ENCODE assay signal across 9 cellular contexts in genomic region chr6:149560736-149561135, GRCh38. TPM values are rescaled to one million over a fixed set of nuclear protein-coding genes. Genes with fewer than 3 reads are reported as not detected.
DNase-seq lines count a peak whose midpoint lies in the region; ATAC-seq and TF ChIP-seq lines count a peak whose summit lies in the region.
"Had no signal": no experiment of that assay in that cellular context is flagged by ENCODE, and none has a peak within 500 bp of the region (broad histone marks: within the 10 kb centered on the region; RNA-seq: fewer than 3 reads in every experiment).

No MANE protein-coding gene starts in this region.

- peaks cover 26% of the 10 kb centered on the region for H3K27me3 Mint-ChIP-seq in Calu3 (ENCODE audit: unreplicated experiment)
- H3K27me3 Mint-ChIP-seq in stimulated activated naive B cell treated with anti-CD40 and anti-IgM and Interleukin-4, amounts not matched to agents 10 μg/mL and 1 μg/mL and 100 μg/mL, for 72 hours, result peaks cover 8 to 20% of the 10 kb centered on the region in 2 donors

- H3K27me3 ChIP-seq in HCT116 (ENCODE audit: insufficient read depth, low read length) (no peaks in the 10 kb centered on the region), lower lobe of right lung (ENCODE audit: low read depth) (peaks cover 4% of the 10 kb centered on the region), vagina (no peaks in the 10 kb centered on the region)

- ATAC-seq in HCT116, result peak; percentile 83
- ATAC-seq in lower lobe of right lung, result peak in 1 of 2 donors; percentile 22
- ATAC-seq in GM19455 (IDR thresholded peaks at IDR 0.05; ENCODE audit: unreplicated experiment), result no peak
- no peak for ATAC-seq in stimulated activated naive B cell treated with anti-CD40 and anti-IgM and Interleukin-4, amounts not matched to agents 10 μg/mL and 1 μg/mL and 100 μg/mL, for 72 hours (replicated peaks)

- no peak for TF ChIP-seq RAD21 in HCT116 (IDR thresholded peaks at IDR 0.05; ENCODE audit: low read depth)

- no peaks in the 10 kb centered on the region for H3K4me1 Mint-ChIP-seq in Calu3 (ENCODE audit: low read depth, unreplicated experiment)
- no peaks in the 10 kb centered on the region for H3K4me1 Mint-ChIP-seq in stimulated activated naive B cell treated with anti-CD40 and anti-IgM and Interleukin-4, amounts not matched to agents 10 μg/mL and 1 μg/mL and 100 μg/mL, for 72 hours

- no peak for TF ChIP-seq CTCF in Calu3 (IDR thresholded peaks at IDR 0.05; ENCODE audit: unreplicated experiment)
- TF ChIP-seq CTCF in HCT116 (IDR thresholded peaks at IDR 0.05 in 2 of 3, conservative IDR thresholded peaks at IDR 0.05 in 1 of 3; ENCODE audit: borderline replicate concordance in 1 of 3, insufficient read depth in 1 of 3, low read depth in 2 of 3, low read length in 2 of 3), result peak in 2 of 3 experiments; percentile 61 to 71; a peak in 4 of 6 replicates
- peak; percentile 61 for TF ChIP-seq CTCF in VCaP (conservative IDR thresholded peaks at IDR 0.05)
- TF ChIP-seq CTCF in lower lobe of right lung (IDR thresholded peaks at IDR 0.05), result peak; percentile 31
- no peak for TF ChIP-seq CTCF in vagina (IDR thresholded peaks at IDR 0.05)

- H3K4me3 Mint-ChIP-seq in Calu3 (ENCODE audit: low read depth, unreplicated experiment), result no peak overlapping the region
- no peak overlapping the region for H3K4me3 Mint-ChIP-seq in stimulated activated naive B cell treated with anti-CD40 and anti-IgM and Interleukin-4, amounts not matched to agents 10 μg/mL and 1 μg/mL and 100 μg/mL, for 72 hours
- H3K4me3 Mint-ChIP-seq: dendritic cell treated with granulocyte-macrophage colony-stimulating factor and Interleukin-4, amounts not matched to agents 40 ng/mL and 50 ng/mL, for 4 days had no signal

- DNase-seq in Calu3, result peak; percentile 37
- peak; percentile 58 for DNase-seq in HCT116 (ENCODE audit: low read depth, low spot score)
- DNase-seq in lower lobe of right lung, result no peak
- DNase-seq in vagina (ENCODE audit: extremely low spot score in 2 of 2), result no peak
- no peak for DNase-seq in stimulated activated naive B cell treated with anti-CD40 and anti-IgM and Interleukin-4, amounts not matched to agents 10 μg/mL and 1 μg/mL and 100 μg/mL, for 72 hours
- DNase-seq in NCI-H2029 treated with DMSO at 0.1 percent for 48 hours (lab: John Stamatoyannopoulos, UW), result no peak

- TF ChIP-seq POLR2A in HCT116 (IDR thresholded peaks at IDR 0.05; ENCODE audit: borderline replicate concordance, extremely low read depth, insufficient read depth, insufficient read length) (no peak), vagina (IDR thresholded peaks at IDR 0.05) (no peak)

- H3K27ac ChIP-seq in HCT116 (ENCODE audit: low read depth, low read length), result no peak overlapping the region
- no peak overlapping the region for H3K27ac ChIP-seq in VCaP
- H3K27ac ChIP-seq in lower lobe of right lung, result no peak overlapping the region
- no peak overlapping the region for H3K27ac ChIP-seq in vagina

- peaks cover 2 to 4% of the 10 kb centered on the region in 2 experiments; a peak in 2 of 4 replicates for H3K4me1 ChIP-seq in HCT116 (ENCODE audit: control insufficient read depth in 1 of 2, insufficient read depth in 2 of 2, low read length in 2 of 2)
- H3K4me1 ChIP-seq in lower lobe of right lung, result peaks cover 11% of the 10 kb centered on the region
- no peaks in the 10 kb centered on the region for H3K4me1 ChIP-seq in vagina

- H3K36me3 ChIP-seq in HCT116 (ENCODE audit: control insufficient read depth in 1 of 2, insufficient read depth in 2 of 2, low read length in 2 of 2), result no peaks in the 10 kb centered on the region
- H3K36me3 ChIP-seq in lower lobe of right lung, result no peaks in the 10 kb centered on the region
- no peaks in the 10 kb centered on the region for H3K36me3 ChIP-seq in vagina

- POLR2A ChIA-PET in HCT116 (lab: Charles Lee), result interaction anchor here (1.0 kb wide), 1 partner anchor 84 kb away, joined by 3 read pairs; no protein-coding TSS in a partner anchor

- peak overlapping the region; percentile 92 for H2AFZ ChIP-seq in HCT116 (ENCODE audit: low read depth, low read length, poor library complexity, severe bottlenecking)

- no peaks in the 10 kb centered on the region for H3K79me2 ChIP-seq in HCT116 (ENCODE audit: insufficient read depth, low read length)

- H3K9me3 ChIP-seq in HCT116 (ENCODE audit: control insufficient read depth in 1 of 2, insufficient read depth in 1 of 2, low read depth in 1 of 2, low read length in 2 of 2) (no peaks in the 10 kb centered on the region), lower lobe of right lung (no peaks in the 10 kb centered on the region), vagina (no peaks in the 10 kb centered on the region)

- peaks cover 10% of the 10 kb centered on the region for H3K36me3 Mint-ChIP-seq in Calu3 (ENCODE audit: insufficient read depth, unreplicated experiment)
- H3K36me3 Mint-ChIP-seq in stimulated activated naive B cell treated with anti-CD40 and anti-IgM and Interleukin-4, amounts not matched to agents 10 μg/mL and 1 μg/mL and 100 μg/mL, for 72 hours, result no peaks in the 10 kb centered on the region

- H4K20me1 ChIP-seq in HCT116 (ENCODE audit: insufficient read depth), result no peaks in the 10 kb centered on the region

- no peak overlapping the region for H3K27ac Mint-ChIP-seq in Calu3 (ENCODE audit: unreplicated experiment)
- no peak overlapping the region for H3K27ac Mint-ChIP-seq in stimulated activated naive B cell treated with anti-CD40 and anti-IgM and Interleukin-4, amounts not matched to agents 10 μg/mL and 1 μg/mL and 100 μg/mL, for 72 hours
- H3K27ac Mint-ChIP-seq: dendritic cell treated with granulocyte-macrophage colony-stimulating factor and Interleukin-4, amounts not matched to agents 40 ng/mL and 50 ng/mL, for 4 days had no signal

- no peaks in the 10 kb centered on the region for H3K9me2 ChIP-seq in HCT116 (ENCODE audit: insufficient read depth)

- H3K9me3 Mint-ChIP-seq in Calu3 (ENCODE audit: low read depth, unreplicated experiment), result no peaks in the 10 kb centered on the region
- H3K9me3 Mint-ChIP-seq in stimulated activated naive B cell treated with anti-CD40 and anti-IgM and Interleukin-4, amounts not matched to agents 10 μg/mL and 1 μg/mL and 100 μg/mL, for 72 hours, result no peaks in the 10 kb centered on the region
- H3K9me3 Mint-ChIP-seq: dendritic cell treated with granulocyte-macrophage colony-stimulating factor and Interleukin-4, amounts not matched to agents 40 ng/mL and 50 ng/mL, for 4 days had no signal

- RAD21 ChIA-PET in HCT116 (lab: Charles Lee; ENCODE audit: low non-redundant PET in 1 of 2, low total read pairs in 2 of 2, uncharacterized antibody in 2 of 2, unreplicated experiment in 2 of 2), result no interaction called here

- no TSS peak for BruUV-seq in Calu3 (replicated peaks; lab: Mats Ljungman, UMichigan)
- BruUV-seq in HCT116 (replicated peaks; lab: Mats Ljungman, UMichigan), result no TSS peak

- H3K9ac ChIP-seq in HCT116 (ENCODE audit: low read length), result no peak overlapping the region

- intact Hi-C loops in Calu3 (cut with micrococcal nuclease; ENCODE audit: unreplicated experiment), result loop anchor here (1.0 kb wide), 1 partner anchor 39 kb away; no protein-coding TSS in a partner anchor
- intact Hi-C loops in HCT116 (cut with micrococcal nuclease), result no loop called here
- intact Hi-C loops in lower lobe of right lung (cut with DNase I), result no loop called here
- intact Hi-C loops in vagina (cut with DNase I), result no loop called here

- H3K4me2 ChIP-seq in HCT116 (ENCODE audit: low read length), result peak overlapping the region; percentile 40; the same call in 1 of the 2 replicates

- no peak overlapping the region for H3K4me3 ChIP-seq in HCT116 (replicated peaks in 1 of 2; ENCODE audit: low read depth in 1 of 2, low read length in 2 of 2)
- no peak overlapping the region for H3K4me3 ChIP-seq in lower lobe of right lung
- no peak overlapping the region for H3K4me3 ChIP-seq in vagina

- CTCF ChIA-PET in Calu3 (lab: Charles Lee) (interaction anchor here (0.7 kb wide), 1 partner anchor 35 kb away, joined by 3 read pairs; no protein-coding TSS in a partner anchor), HCT116 (lab: Charles Lee) (interaction anchor here (1.0 to 1.1 kb wide), 6 partner anchors 8 to 532 kb away, joined by 3 to 7 read pairs (median 4); partner anchors contain the start of gene PPIL4)

TF ChIP-seq in HCT116, 20 proteins besides CTCF, POLR2A, EP300 and RAD21:
- TF ChIP-seq CEBPB (IDR thresholded peaks at IDR 0.05; ENCODE audit: low read depth) (no peak), SRF (IDR thresholded peaks at IDR 0.05; ENCODE audit: low read depth) (no peak)

RNA-seq across cellular contexts. Expression of gene GINM1, which starts 5.4 kb away (rescaled TPM):
- total RNA-seq in Calu3 (2022) (23.4 and 26.7 TPM in 2 replicates), HCT116 (2021; ENCODE audit: unreplicated experiment) (25.0 TPM), lower lobe of right lung (39.3 TPM), vagina (36.1 TPM)
- polyA plus RNA-seq in HCT116 (2012), result 9.8 and 15.8 TPM in 2 replicates

RNA-seq across cellular contexts. Expression of gene PPIL4, which starts 14.9 kb away (rescaled TPM):
- total RNA-seq in Calu3 (2022), result 21.5 and 22.6 TPM in 2 replicates
- total RNA-seq in HCT116 (2021; ENCODE audit: unreplicated experiment), result 31.0 TPM
- polyA plus RNA-seq in HCT116 (2012), result 7.8 and 11.8 TPM in 2 replicates
- 28.9 TPM for total RNA-seq in lower lobe of right lung
- total RNA-seq in vagina, result 20.1 TPM

Comparison
In these comparisons a context has a peak if more than half of its experiments do, and no peak if none do; other contexts are left out.
1. DNase-seq: peak in Calu3 (single experiment) and HCT116 (single experiment); none in lower lobe of right lung (single experiment), vagina (0 of 2), stimulated activated naive B cell treated with anti-CD40 and anti-IgM and Interleukin-4, amounts not matched to agents 10 μg/mL and 1 μg/mL and 100 μg/mL, for 72 hours (single experiment) and NCI-H2029 treated with DMSO at 0.1 percent for 48 hours (single experiment).
2. CTCF ChIP-seq: peak in HCT116 (2 of 3), VCaP (single experiment) and lower lobe of right lung (single experiment); none in Calu3 (single experiment) and vagina (0 of 3).